In genomic region chr14:84686550-84686949, GRCh38 we compare ENCODE assay signal across 26 cellular contexts.
"Had no signal": no experiment of that assay in that cellular context is flagged by ENCODE, and none has a peak within 500 bp of the region (broad histone marks: within the 10 kb centered on the region; RNA-seq: fewer than 3 reads in every experiment).

No MANE protein-coding gene starts in this region.

- H3K4me1 Mint-ChIP-seq: naive thymus-derived CD8-positive, alpha-beta T cell; neural crest cell; stimulated activated memory B cell treated with anti-CD40 and anti-IgM and Interleukin-4, amounts not matched to agents 10 μg/mL and 1 μg/mL and 100 μg/mL, for 72 hours; stimulated activated naive CD8-positive, alpha-beta T cell treated with anti-CD3 and anti-CD28 coated beads, Interleukin-15, amount 100 ng/mL, for 72 hours had no signal

- H3K9me3 Mint-ChIP-seq: nephron, type B pancreatic cell had no signal

- H3K27ac Mint-ChIP-seq: naive thymus-derived CD8-positive, alpha-beta T cell; nephron; stimulated activated memory B cell treated with anti-CD40 and anti-IgM and Interleukin-4, amounts not matched to agents 10 μg/mL and 1 μg/mL and 100 μg/mL, for 72 hours; stimulated activated naive CD8-positive, alpha-beta T cell treated with anti-CD3 and anti-CD28 coated beads, Interleukin-15, amount 100 ng/mL, for 72 hours; type B pancreatic cell had no signal

- FAIRE-seq: keratinocyte had no signal

- H3K36me3 Mint-ChIP-seq: naive thymus-derived CD8-positive, alpha-beta T cell; stimulated activated memory B cell treated with anti-CD40 and anti-IgM and Interleukin-4, amounts not matched to agents 10 μg/mL and 1 μg/mL and 100 μg/mL, for 72 hours; type B pancreatic cell had no signal

- DNase-seq: hippocampal formation; left colon; left lung; lower lobe of right lung; mammary epithelial cell; mesenchymal stem cell; naive thymus-derived CD8-positive, alpha-beta T cell; nucleus accumbens; psoas muscle; right lobe of liver; stimulated activated CD4-positive, alpha-beta T cell treated with anti-CD3 and anti-CD28 coated beads, Interleukin-1b, Interleukin-23, amount 100 ng/mL, for 48 hours; stimulated activated CD4-positive, alpha-beta T cell treated with anti-CD3 and anti-CD28 coated beads, Interleukin-2, amount 100 ng/mL, for 48 hours; stimulated activated CD4-positive, alpha-beta T cell treated with anti-CD3 and anti-CD28 coated beads, Interleukin-4, amount 100 ng/mL, for 4 hours; stimulated activated CD8-positive, alpha-beta memory T cell treated with anti-CD3 and anti-CD28 coated beads, Interleukin-4, amount 100 ng/mL, for 48 hours; stimulated activated naive CD4-positive, alpha-beta T cell treated with Interleukin-2 at 50 U/mL for 16 hours; stimulated activated naive CD8-positive, alpha-beta T cell treated with anti-CD3 and anti-CD28 coated beads, Interleukin-15, amount 100 ng/mL, for 72 hours; substantia nigra; uterus had no signal

- H3K4me3 Mint-ChIP-seq: naive thymus-derived CD8-positive, alpha-beta T cell; nephron; neural crest cell; stimulated activated memory B cell treated with anti-CD40 and anti-IgM and Interleukin-4, amounts not matched to agents 10 μg/mL and 1 μg/mL and 100 μg/mL, for 72 hours; stimulated activated naive CD8-positive, alpha-beta T cell treated with anti-CD3 and anti-CD28 coated beads, Interleukin-15, amount 100 ng/mL, for 72 hours; type B pancreatic cell had no signal

- H3K27me3 Mint-ChIP-seq: naive thymus-derived CD8-positive, alpha-beta T cell; stimulated activated memory B cell treated with anti-CD40 and anti-IgM and Interleukin-4, amounts not matched to agents 10 μg/mL and 1 μg/mL and 100 μg/mL, for 72 hours; stimulated activated naive CD8-positive, alpha-beta T cell treated with anti-CD3 and anti-CD28 coated beads, Interleukin-15, amount 100 ng/mL, for 72 hours; type B pancreatic cell had no signal

- ATAC-seq: left colon; left lung; lower lobe of right lung; naive thymus-derived CD8-positive, alpha-beta T cell; psoas muscle; right lobe of liver; stimulated activated memory B cell treated with anti-CD40 and anti-IgM and Interleukin-4, amounts not matched to agents 10 μg/mL and 1 μg/mL and 100 μg/mL, for 72 hours; stimulated activated naive CD8-positive, alpha-beta T cell treated with anti-CD3 and anti-CD28 coated beads, Interleukin-15, amount 100 ng/mL, for 72 hours had no signal

- H3K4me3 ChIP-seq: left lung, lower lobe of right lung, psoas muscle, right atrium auricular region, right lobe of liver, smooth muscle cell, tibial nerve, uterus had no signal
